ENCODE assay signal across 8 cellular contexts in genomic region chr4:140150636-140150885, GRCh38. TPM values are rescaled to one million over a fixed set of nuclear protein-coding genes. Genes with fewer than 3 reads are reported as not detected.
DNase-seq lines count a peak whose midpoint lies in the region; ATAC-seq and TF ChIP-seq lines count a peak whose summit lies in the region.

No MANE protein-coding gene starts in this region.

- TF ChIP-seq CTCF in VCaP (conservative IDR thresholded peaks at IDR 0.05) (no peak), epithelial cell of esophagus (IDR thresholded peaks at IDR 0.05; ENCODE audit: insufficient read depth, low read depth, low read length, missing control alignments) (no peak)

- H3K4me3 ChIP-seq in epithelial cell of esophagus (ENCODE audit: low read length), result peak overlapping the region; percentile 94

- ATAC-seq in HG02840 (IDR thresholded peaks at IDR 0.05; ENCODE audit: low FRiP score, unreplicated experiment), result no peak
- ATAC-seq in HG02973 (IDR thresholded peaks at IDR 0.05; ENCODE audit: unreplicated experiment), result no peak

- H3K27ac ChIP-seq in VCaP, result peak overlapping the region; percentile 99

- DNase-seq in NCI-H526 treated with DMSO at 0.1 percent for 48 hours (lab: John Stamatoyannopoulos, UW) (peak; percentile 78), NCI-H526 (lab: John Stamatoyannopoulos, UW) (no peak), epithelial cell of esophagus (ENCODE audit: low read depth) (no peak), non-pigmented ciliary epithelial cell (ENCODE audit: low read depth) (peak; percentile 86), occipital lobe (lab: John Stamatoyannopoulos, UW) (no peak)

RNA-seq across cellular contexts. Expression of gene MAML3, which starts 3.4 kb away (rescaled TPM):
- 4.4 TPM for total RNA-seq in occipital lobe

Comparison
In these comparisons a context has a peak if more than half of its experiments do, and no peak if none do; other contexts are left out.
1. DNase-seq: peak in NCI-H526 treated with DMSO at 0.1 percent for 48 hours (single experiment) and non-pigmented ciliary epithelial cell (single experiment); none in NCI-H526 (0 of 2), epithelial cell of esophagus (single experiment) and occipital lobe (single experiment).